Comparison of ENCODE assay signal across 28 cellular contexts in the genomic region with DNA sequence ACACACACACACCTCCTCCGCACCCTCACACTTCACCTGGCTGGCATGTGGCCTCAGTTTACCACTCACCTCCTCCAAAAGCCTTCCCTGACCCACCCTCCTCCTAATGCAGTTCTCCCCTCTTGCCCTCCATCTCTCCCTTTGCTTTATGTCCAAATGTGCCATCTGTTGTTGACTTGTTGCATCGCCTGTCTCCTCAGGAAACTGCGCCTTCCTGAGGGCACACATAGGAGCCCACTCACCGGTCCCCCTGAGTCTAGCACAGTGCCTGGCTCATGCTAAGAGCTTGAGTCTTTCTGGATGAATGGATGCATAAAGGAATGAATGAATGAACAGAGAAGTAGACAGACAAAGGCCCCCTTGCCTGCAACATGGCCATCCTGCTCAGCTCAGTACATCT.
"Had no signal": no experiment of that assay in that cellular context is flagged by ENCODE, and none has a peak within 500 bp of the region (broad histone marks: within the 10 kb centered on the region; RNA-seq: fewer than 3 reads in every experiment).

No MANE protein-coding gene starts in this region.

- H3K36me3 ChIP-seq: breast epithelium, MG63 had no signal

- H3K27ac ChIP-seq: breast epithelium, KMS-11, SK-N-MC had no signal

- H3K4me3 ChIP-seq: breast epithelium, MG63, SK-N-MC had no signal

- H3K4me1 Mint-ChIP-seq: activated CD4-positive, alpha-beta T cell treated with anti-CD3 and anti-CD28 coated beads, Interleukin-2, amount 10 ng/mL, durations not matched to agents 7 days and 5 days; activated T-helper 17 cell treated with anti-CD3 and anti-CD28 coated beads, Interleukin-2, amount 50 U/mL, for 72 hours had no signal

- ATAC-seq: T-cell had no signal

- DNase-seq: activated CD4-positive, alpha-beta memory T cell treated with anti-CD3 and anti-CD28 coated beads for 36 hours; activated CD4-positive, alpha-beta T cell treated with anti-CD3 and anti-CD28 coated beads, Interleukin-2, amount 10 ng/mL, durations not matched to agents 7 days and 5 days; activated CD4-positive, CD25-positive, alpha-beta regulatory T cell; activated CD8-positive, alpha-beta memory T cell treated with anti-CD3 and anti-CD28 coated beads for 24 hours; activated gamma-delta T cell; activated naive CD4-positive, alpha-beta T cell treated with anti-CD3 and anti-CD28 coated beads for 36 hours; activated T-cell treated with anti-CD3 and anti-CD28 coated beads for 4 hours; activated T-cell treated with anti-CD3 and anti-CD28 coated beads, Interleukin-2, amount 50 U/mL, for 48 hours; amygdala; MG63; MV-4-11; NCI-H1092 treated with DMSO at 0.1 percent for 48 hours; NCI-H1417 treated with DMSO at 0.1 percent for 48 hours; NCI-H1694; NCI-H446 treated with DMSO at 0.1 percent for 48 hours; NCI-H524 treated with DMSO at 0.1 percent for 48 hours; NCI-H774; NK-92 treated with Interleukin-12 subunit alpha and Interleukin-12 subunit beta, amount 100 ng/mL, for 24 hours; OCI-M1; RPMI8226; T-cell; T-helper 2 cell; T1000 had no signal

- H3K4me1 ChIP-seq: breast epithelium had no signal

- H3K4me3 Mint-ChIP-seq: activated CD4-positive, alpha-beta memory T cell treated with anti-CD3 and anti-CD28 coated beads for 36 hours; activated CD4-positive, alpha-beta T cell treated with anti-CD3 and anti-CD28 coated beads, Interleukin-2, amount 10 ng/mL, durations not matched to agents 7 days and 5 days; activated naive CD4-positive, alpha-beta T cell treated with anti-CD3 and anti-CD28 coated beads for 36 hours; activated naive CD8-positive, alpha-beta T cell; activated T-helper 17 cell treated with anti-CD3 and anti-CD28 coated beads, Interleukin-2, amount 50 U/mL, for 72 hours; T-cell had no signal

- H3K27ac Mint-ChIP-seq: activated CD4-positive, alpha-beta memory T cell treated with anti-CD3 and anti-CD28 coated beads for 36 hours; activated CD4-positive, alpha-beta T cell treated with anti-CD3 and anti-CD28 coated beads, Interleukin-2, amount 10 ng/mL, durations not matched to agents 7 days and 5 days; activated naive CD4-positive, alpha-beta T cell treated with anti-CD3 and anti-CD28 coated beads for 36 hours; activated naive CD8-positive, alpha-beta T cell; activated T-helper 17 cell treated with anti-CD3 and anti-CD28 coated beads, Interleukin-2, amount 50 U/mL, for 72 hours; T-cell had no signal

- H3K9me3 Mint-ChIP-seq: activated CD4-positive, alpha-beta memory T cell treated with anti-CD3 and anti-CD28 coated beads for 36 hours; activated CD4-positive, alpha-beta T cell treated with anti-CD3 and anti-CD28 coated beads, Interleukin-2, amount 10 ng/mL, durations not matched to agents 7 days and 5 days; activated naive CD4-positive, alpha-beta T cell treated with anti-CD3 and anti-CD28 coated beads for 36 hours; activated T-helper 17 cell treated with anti-CD3 and anti-CD28 coated beads, Interleukin-2, amount 50 U/mL, for 72 hours; T-cell had no signal

- H3K9me3 ChIP-seq: breast epithelium, MG63 had no signal

- H3K36me3 Mint-ChIP-seq: activated CD4-positive, alpha-beta memory T cell treated with anti-CD3 and anti-CD28 coated beads for 36 hours; activated naive CD8-positive, alpha-beta T cell; T-cell had no signal
